18 cellular contexts compared by ENCODE assay signal in the genomic region with DNA sequence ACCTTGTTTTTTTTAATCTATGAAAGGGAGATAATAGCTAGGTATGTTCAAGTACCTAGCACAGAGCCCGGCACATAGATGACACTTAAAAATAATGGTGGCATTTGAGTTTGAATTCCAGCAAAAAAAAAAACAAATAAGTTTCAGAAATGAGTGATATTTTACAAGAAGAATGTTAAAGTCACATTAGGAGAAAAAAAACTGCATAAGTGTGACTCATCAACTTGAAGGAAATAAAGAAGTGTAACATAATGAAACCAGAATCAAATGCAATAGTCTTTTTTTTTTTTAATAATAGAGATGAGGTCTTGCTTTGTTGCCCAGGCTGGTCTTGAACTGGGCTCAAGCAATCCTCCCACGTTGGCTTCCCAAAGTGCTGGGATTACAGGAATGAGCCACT. TPM values are rescaled to one million over a fixed set of nuclear protein-coding genes. Genes with fewer than 3 reads are reported as not detected.
DNase-seq lines count a peak whose midpoint lies in the region; ATAC-seq, FAIRE-seq and TF ChIP-seq lines count a peak whose summit lies in the region.
"Had no signal": no experiment of that assay in that cellular context is flagged by ENCODE, and none has a peak within 500 bp of the region (broad histone marks: within the 10 kb centered on the region; RNA-seq: fewer than 3 reads in every experiment).

No MANE protein-coding gene starts in this region.

- BruUV-seq in HCT116 (replicated peaks; lab: Mats Ljungman, UMichigan): no TSS peak

- no peak overlapping the region for H3K4me3 ChIP-seq in A549
- H3K4me3 ChIP-seq in HCT116 (replicated peaks in 1 of 2; ENCODE audit: low read depth in 1 of 2, low read length in 2 of 2): no peak overlapping the region
- no peak overlapping the region for H3K4me3 ChIP-seq in bronchial epithelial cell (ENCODE audit: low read depth, low read length)
- H3K4me3 ChIP-seq in fibroblast of mammary gland (ENCODE audit: control insufficient read depth, low read depth, low read length): no peak overlapping the region
- H3K4me3 ChIP-seq in body of pancreas: no peak overlapping the region

- no peaks in the 10 kb centered on the region for H3K9me2 ChIP-seq in HCT116 (ENCODE audit: insufficient read depth)

- H3K27ac ChIP-seq in A549 (no peak overlapping the region), HCT116 (ENCODE audit: low read depth, low read length) (no peak overlapping the region), body of pancreas (no peak overlapping the region)
- H3K27ac ChIP-seq: C4-2B, HL-60 had no signal

- peak overlapping the region; percentile 8; the same call in 1 of the 3 replicates for H3K4me2 ChIP-seq in A549
- H3K4me2 ChIP-seq in HCT116 (ENCODE audit: low read length): no peak overlapping the region

- FAIRE-seq in A549 (lab: Jason Lieb, UNC) (no peak), bronchial epithelial cell (lab: Jason Lieb, UNC) (no peak)
- FAIRE-seq: GM19239 had no signal

- peak overlapping the region; percentile 22 for H2AFZ ChIP-seq in HCT116 (ENCODE audit: low read depth, low read length, poor library complexity, severe bottlenecking)

- no peaks in the 10 kb centered on the region for H3K79me2 ChIP-seq in HCT116 (ENCODE audit: insufficient read depth, low read length)

- H3K4me1 ChIP-seq in A549 (0 out of 3 replicates have a peak, but pooled peaks cover 5% of the 10 kb centered on the region), HCT116 (ENCODE audit: control insufficient read depth in 1 of 2, insufficient read depth in 2 of 2, low read length in 2 of 2) (peaks cover 0 to 6% of the 10 kb centered on the region in 2 experiments; a peak in 1 of 4 replicates), body of pancreas (peaks cover 4% of the 10 kb centered on the region)

- TF ChIP-seq CTCF in A549 (IDR thresholded peaks at IDR 0.05): no peak
- no peak for TF ChIP-seq CTCF in HCT116 (IDR thresholded peaks at IDR 0.05 in 2 of 3, conservative IDR thresholded peaks at IDR 0.05 in 1 of 3; ENCODE audit: borderline replicate concordance in 1 of 3, insufficient read depth in 1 of 3, low read depth in 2 of 3, low read length in 2 of 3)
- no peak for TF ChIP-seq CTCF in bronchial epithelial cell (IDR thresholded peaks at IDR 0.05; ENCODE audit: insufficient read depth, low read length, severe bottlenecking)
- TF ChIP-seq CTCF in fibroblast of mammary gland (conservative IDR thresholded peaks at IDR 0.05; ENCODE audit: control insufficient read depth, insufficient read depth, low read depth, low read length): no peak
- no peak for TF ChIP-seq CTCF in body of pancreas (IDR thresholded peaks at IDR 0.05)

- H3K27me3 ChIP-seq in HCT116 (ENCODE audit: insufficient read depth, low read length) (no peaks in the 10 kb centered on the region), bronchial epithelial cell (ENCODE audit: control insufficient read depth, insufficient read depth, low read length) (no peaks in the 10 kb centered on the region), body of pancreas (no peaks in the 10 kb centered on the region)

- POLR2A ChIA-PET in A549 (lab: Yijun Ruan, JAX): no interaction called here
- POLR2A ChIA-PET in HCT116 (lab: Charles Lee): no interaction called here

- TF ChIP-seq POLR2A in A549 (IDR thresholded peaks at IDR 0.05; ENCODE audit: low read length): no peak
- TF ChIP-seq POLR2A in HCT116 (IDR thresholded peaks at IDR 0.05; ENCODE audit: borderline replicate concordance, extremely low read depth, insufficient read depth, insufficient read length): no peak
- no peak for TF ChIP-seq POLR2A in body of pancreas (IDR thresholded peaks at IDR 0.05)

- intact Hi-C loops in HCT116 (cut with micrococcal nuclease): no loop called here
- intact Hi-C loops in body of pancreas (cut with DNase I): no loop called here

- DNase-seq in A549 (ENCODE audit: low read depth in 1 of 2, low spot score in 1 of 2) (no peak), HCT116 (ENCODE audit: low read depth, low spot score) (no peak), bronchial epithelial cell (ENCODE audit: low read depth) (peak; percentile 44), fibroblast of mammary gland (ENCODE audit: low read depth) (peak; percentile 29), AG08395 (ENCODE audit: low spot score) (no peak), body of pancreas (no peak)
- DNase-seq in activated naive CD4-positive, alpha-beta T cell (lab: John Stamatoyannopoulos, UW): no peak
- DNase-seq: DMS 273 treated with DMSO at 0.1 percent for 48 hours, H9, NCI-H1417 treated with DMSO at 0.1 percent for 48 hours, NCI-H2029, NCI-H748 treated with DMSO at 0.1 percent for 48 hours had no signal

- no peak for TF ChIP-seq RAD21 in A549 (conservative IDR thresholded peaks at IDR 0.05 in 1 of 2, IDR thresholded peaks at IDR 0.05 in 1 of 2)
- TF ChIP-seq RAD21 in HCT116 (IDR thresholded peaks at IDR 0.05; ENCODE audit: low read depth): no peak

- H3K36me3 ChIP-seq in HCT116 (ENCODE audit: control insufficient read depth in 1 of 2, insufficient read depth in 2 of 2, low read length in 2 of 2) (no peaks in the 10 kb centered on the region), bronchial epithelial cell (ENCODE audit: control insufficient read depth, insufficient read depth, low read length) (no peaks in the 10 kb centered on the region), body of pancreas (replicated peaks in 1 of 2; ENCODE audit: insufficient read depth in 1 of 2, low read depth in 2 of 2) (no peaks in the 10 kb centered on the region)

- H3K9me3 ChIP-seq in A549: no peaks in the 10 kb centered on the region
- no peaks in the 10 kb centered on the region for H3K9me3 ChIP-seq in HCT116 (ENCODE audit: control insufficient read depth in 1 of 2, insufficient read depth in 1 of 2, low read depth in 1 of 2, low read length in 2 of 2)
- no peaks in the 10 kb centered on the region for H3K9me3 ChIP-seq in body of pancreas

- no peak for ATAC-seq in A549
- no peak for ATAC-seq in HCT116
- no peak for ATAC-seq in body of pancreas
- no peak for ATAC-seq in GM18519 (IDR thresholded peaks at IDR 0.05; ENCODE audit: low FRiP score, unreplicated experiment)

- RAD21 ChIA-PET in HCT116 (lab: Charles Lee; ENCODE audit: low non-redundant PET in 1 of 2, low total read pairs in 2 of 2, uncharacterized antibody in 2 of 2, unreplicated experiment in 2 of 2): no interaction called here

- H3K9ac ChIP-seq in HCT116 (ENCODE audit: low read length): no peak overlapping the region

- no peak for TF ChIP-seq EP300 in A549 (IDR thresholded peaks at IDR 0.05)

- WGBS in A549 (ENCODE audit: missing lambda C conversion rate): 66% methylated on average over 2 of the region's 2 CpGs
- 71 to 75% methylated on average over 2 of the region's 2 CpGs for WGBS in body of pancreas, 2 donors

- CTCF ChIA-PET in A549 (lab: Yijun Ruan, JAX) (interaction anchor here (0.6 to 1.6 kb wide), 2 partner anchors 18 to 23 kb away, joined by 5 to 6 read pairs; no protein-coding TSS in a partner anchor), HCT116 (lab: Charles Lee) (interaction anchor here (1.0 kb wide), 1 partner anchor 18 kb away, joined by 3 read pairs; no protein-coding TSS in a partner anchor)

- H4K20me1 ChIP-seq in HCT116 (ENCODE audit: insufficient read depth): no peaks in the 10 kb centered on the region

TF ChIP-seq in A549, 52 proteins besides CTCF, POLR2A, EP300 and RAD21 (continues in another document):
- TF ChIP-seq, protein P1, sequence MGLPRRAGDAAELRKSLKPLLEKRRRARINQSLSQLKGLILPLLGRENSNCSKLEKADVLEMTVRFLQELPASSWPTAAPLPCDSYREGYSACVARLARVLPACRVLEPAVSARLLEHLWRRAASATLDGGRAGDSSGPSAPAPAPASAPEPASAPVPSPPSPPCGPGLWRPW (IDR thresholded peaks at IDR 0.05): no peak
- TF ChIP-seq FOSL2 (IDR thresholded peaks at IDR 0.05): no peak
- TF ChIP-seq FOSL2 (CRISPR knock-in tag; IDR thresholded peaks at IDR 0.05): no peak
- TF ChIP-seq JUN (IDR thresholded peaks at IDR 0.05): no peak
- TF ChIP-seq, protein P2, sequence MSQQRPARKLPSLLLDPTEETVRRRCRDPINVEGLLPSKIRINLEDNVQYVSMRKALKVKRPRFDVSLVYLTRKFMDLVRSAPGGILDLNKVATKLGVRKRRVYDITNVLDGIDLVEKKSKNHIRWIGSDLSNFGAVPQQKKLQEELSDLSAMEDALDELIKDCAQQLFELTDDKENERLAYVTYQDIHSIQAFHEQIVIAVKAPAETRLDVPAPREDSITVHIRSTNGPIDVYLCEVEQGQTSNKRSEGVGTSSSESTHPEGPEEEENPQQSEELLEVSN (IDR thresholded peaks at IDR 0.05; ENCODE audit: borderline replicate concordance, low read depth): no peak
- TF ChIP-seq JUNB (IDR thresholded peaks at IDR 0.05): no peak

TF ChIP-seq in HCT116, 20 proteins besides CTCF, POLR2A, EP300 and RAD21:
- TF ChIP-seq ZFX (IDR thresholded peaks at IDR 0.05) (no peak), FOSL1 (IDR thresholded peaks at IDR 0.05; ENCODE audit: low read depth) (0 out of 2 replicates have a peak, but pooled peaks have one; percentile 22)

RNA-seq across cellular contexts. Expression of a gene that starts 17.1 kb away (rescaled TPM):
- polyA plus RNA-seq in A549 (2011; rRNA removed): not detected in 2 replicates
- not detected in 2 replicates for polyA plus RNA-seq in A549 (2012; cell fraction: cytosol; rRNA removed)
- not detected in 2 replicates for polyA plus RNA-seq in A549 (2012; cell fraction: nucleus; rRNA removed)
- not detected in 3 replicates for polyA plus RNA-seq in A549 (2017; fragmentation: RNase III; extraction: RNeasy Plus Mini Kit Qiagen cat#74134 plus additional on column Dnase treatment)
- polyA minus RNA-seq in A549 (2011; rRNA and poly(A)+ RNA removed): not detected in 2 replicates
- total RNA-seq in HCT116 (2021; ENCODE audit: unreplicated experiment): 0.42 TPM
- polyA plus RNA-seq in HCT116 (2012): 0.22 and 0.48 TPM in 2 replicates
- not detected in 2 replicates for total RNA-seq in bronchial epithelial cell
- total RNA-seq in body of pancreas: not detected
- total RNA-seq: A172, H9, NCI-H460 had no signal

Comparison
In these comparisons a context has a peak if more than half of its experiments do, and no peak if none do; other contexts are left out.
1. DNase-seq: peak in bronchial epithelial cell (single experiment) and fibroblast of mammary gland (single experiment); none in A549 (0 of 2), HCT116 (single experiment), activated naive CD4-positive, alpha-beta T cell (0 of 4), AG08395 (single experiment) and body of pancreas (0 of 4).